ENCODE assay signal across 9 cellular contexts in the genomic region with DNA sequence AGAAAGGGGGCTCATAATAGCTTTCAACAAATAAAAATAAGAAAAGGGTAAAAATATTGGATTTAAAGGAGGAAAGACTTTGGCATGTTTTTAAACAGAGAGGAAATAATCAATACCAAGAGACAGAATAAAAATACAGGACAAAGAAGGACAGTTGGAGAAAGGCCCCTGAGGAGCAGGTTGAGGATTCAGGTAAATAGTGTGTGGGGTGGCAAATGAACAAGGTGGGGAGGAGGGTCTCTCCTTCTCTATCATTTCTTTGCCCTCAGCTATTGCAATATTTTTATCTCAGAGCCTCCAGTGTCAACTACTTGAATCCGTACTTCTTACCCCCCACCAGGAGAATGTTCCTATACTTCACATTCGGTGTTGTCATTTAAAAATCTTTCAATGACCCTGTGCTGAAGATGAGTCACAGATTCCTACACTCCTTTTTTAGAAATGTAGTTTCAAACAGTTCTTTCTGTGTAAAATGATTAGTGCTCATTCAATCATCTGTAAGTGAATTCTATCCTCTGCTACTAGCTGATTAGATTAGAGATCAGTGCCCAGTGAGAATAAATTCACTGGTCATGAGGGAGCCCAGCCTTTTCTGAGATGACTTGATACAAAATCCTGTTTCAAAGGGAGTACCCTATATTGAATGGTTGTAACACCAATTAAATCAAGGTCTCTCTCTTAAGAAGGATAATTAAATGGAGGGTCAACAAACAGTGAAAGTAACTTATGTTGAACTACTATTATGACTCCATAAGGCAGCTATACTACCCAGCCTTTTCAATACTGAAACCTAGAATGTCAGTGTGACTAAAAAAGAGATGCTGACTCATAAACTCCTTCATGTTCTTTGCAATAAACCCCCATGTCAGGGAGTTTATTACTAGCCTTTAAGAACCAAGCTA. TPM values are rescaled to one million over a fixed set of nuclear protein-coding genes. Genes with fewer than 3 reads are reported as not detected.
A peak's percentile ranks its signal among the peaks of the same experiment; 100 is the strongest.
DNase-seq lines count a peak whose midpoint lies in the region; ATAC-seq, FAIRE-seq and TF ChIP-seq lines count a peak whose summit lies in the region.
"Had no signal": no experiment of that assay in that cellular context is flagged by ENCODE, and none has a peak within 500 bp of the region (broad histone marks: within the 10 kb centered on the region; RNA-seq: fewer than 3 reads in every experiment).

No MANE protein-coding gene starts in this region.

- H3K27ac ChIP-seq in upper lobe of left lung, result no peak overlapping the region

- FAIRE-seq in frontal cortex (lab: Jason Lieb, UNC), result no peak

- no peaks in the 10 kb centered on the region for H3K9me3 ChIP-seq in upper lobe of left lung

- H3K4me3 ChIP-seq in astrocyte of the spinal cord (ENCODE audit: low read depth, low read length), result no peak overlapping the region
- no peak overlapping the region for H3K4me3 ChIP-seq in upper lobe of left lung

- no peaks in the 10 kb centered on the region for H3K9me3 Mint-ChIP-seq in naive thymus-derived CD8-positive, alpha-beta T cell
- H3K9me3 Mint-ChIP-seq: activated naive CD8-positive, alpha-beta T cell treated with anti-CD3 and anti-CD28 coated beads, Interleukin-2, amount 10 ng/mL, durations not matched to agents 7 days and 5 days had no signal

- TF ChIP-seq CTCF in astrocyte of the spinal cord (IDR thresholded peaks at IDR 0.05; ENCODE audit: low read depth, low read length) (no peak), upper lobe of left lung (IDR thresholded peaks at IDR 0.05) (no peak)

- DNase-seq in AG20443 (ENCODE audit: low spot score), result peak; percentile 25
- peak; percentile 83 for DNase-seq in astrocyte of the spinal cord (ENCODE audit: low read depth, low spot score)
- DNase-seq in cortex of kidney (lab: John Stamatoyannopoulos, UW), result no peak
- DNase-seq in frontal cortex (ENCODE audit: low spot score in 2 of 2), result no peak
- no peak for DNase-seq in naive thymus-derived CD8-positive, alpha-beta T cell
- no peak for DNase-seq in upper lobe of left lung
- DNase-seq: activated naive CD8-positive, alpha-beta T cell treated with anti-CD3 and anti-CD28 coated beads, Interleukin-2, amount 10 ng/mL, durations not matched to agents 7 days and 5 days had no signal

- WGBS in upper lobe of left lung, 2 donors, result 76 to 78% methylated on average over 2 of the region's 2 CpGs

- no peaks in the 10 kb centered on the region for H3K4me1 ChIP-seq in upper lobe of left lung

- no peaks in the 10 kb centered on the region for H3K36me3 Mint-ChIP-seq in naive thymus-derived CD8-positive, alpha-beta T cell
- H3K36me3 Mint-ChIP-seq: activated naive CD8-positive, alpha-beta T cell treated with anti-CD3 and anti-CD28 coated beads, Interleukin-2, amount 10 ng/mL, durations not matched to agents 7 days and 5 days had no signal

- H3K27ac Mint-ChIP-seq in naive thymus-derived CD8-positive, alpha-beta T cell, result no peak overlapping the region
- H3K27ac Mint-ChIP-seq: activated naive CD8-positive, alpha-beta T cell treated with anti-CD3 and anti-CD28 coated beads, Interleukin-2, amount 10 ng/mL, durations not matched to agents 7 days and 5 days had no signal

- no peak for TF ChIP-seq POLR2A in upper lobe of left lung (IDR thresholded peaks at IDR 0.05)

- H3K27me3 Mint-ChIP-seq in naive thymus-derived CD8-positive, alpha-beta T cell, result peaks cover 4 to 21% (median 12%) of the 10 kb centered on the region in 5 donors

- H3K4me3 Mint-ChIP-seq in naive thymus-derived CD8-positive, alpha-beta T cell, result no peak overlapping the region
- H3K4me3 Mint-ChIP-seq: activated naive CD8-positive, alpha-beta T cell treated with anti-CD3 and anti-CD28 coated beads, Interleukin-2, amount 10 ng/mL, durations not matched to agents 7 days and 5 days had no signal

- POLR2A ChIA-PET in naive thymus-derived CD8-positive, alpha-beta T cell (lab: Charles Lee), result no interaction called here

- peaks cover 0 to 2% (median 0%) of the 10 kb centered on the region in 4 donors for H3K4me1 Mint-ChIP-seq in naive thymus-derived CD8-positive, alpha-beta T cell

- no peaks in the 10 kb centered on the region for H3K27me3 ChIP-seq in upper lobe of left lung

- ATAC-seq in GM19463 (IDR thresholded peaks at IDR 0.05; ENCODE audit: unreplicated experiment) (peak; percentile 97), HG03378 (IDR thresholded peaks at IDR 0.05; ENCODE audit: unreplicated experiment) (peak; percentile 99), upper lobe of left lung (ENCODE audit: low FRiP score in 2 of 2) (no peak)
- ATAC-seq in naive thymus-derived CD8-positive, alpha-beta T cell, result no peak

- H3K36me3 ChIP-seq in upper lobe of left lung, result no peaks in the 10 kb centered on the region

- in situ Hi-C loops in astrocyte of the spinal cord (cut with HindIII; ENCODE audit: low sequenced_read_pairs), result no loop called here

- TF ChIP-seq EP300 in upper lobe of left lung (IDR thresholded peaks at IDR 0.05), result no peak

RNA-seq across cellular contexts. Expression of a gene that starts 50.4 kb away (rescaled TPM):
- 0.82 TPM for total RNA-seq in frontal cortex
- total RNA-seq in naive thymus-derived CD8-positive, alpha-beta T cell, result under 1 TPM; 0.19 to 0.21 TPM
- not detected for polyA plus RNA-seq in naive thymus-derived CD8-positive, alpha-beta T cell
- total RNA-seq in upper lobe of left lung, result not detected
- total RNA-seq: activated naive CD8-positive, alpha-beta T cell treated with anti-CD3 and anti-CD28 coated beads, Interleukin-2, amount 10 ng/mL, durations not matched to agents 7 days and 5 days had no signal

Comparison
In these comparisons a context has a peak if more than half of its experiments do, and no peak if none do; other contexts are left out.
1. DNase-seq: peak in AG20443 (single experiment) and astrocyte of the spinal cord (single experiment); none in cortex of kidney (single experiment), frontal cortex (0 of 2), naive thymus-derived CD8-positive, alpha-beta T cell (0 of 10) and upper lobe of left lung (0 of 2).
2. ATAC-seq: peak in GM19463 (single experiment) and HG03378 (single experiment); none in naive thymus-derived CD8-positive, alpha-beta T cell (0 of 2) and upper lobe of left lung (0 of 2).